Comparison of ENCODE assay signal across 17 cellular contexts in genomic region chr1:38786040-38786436, GRCh38.
DNase-seq lines count a peak whose midpoint lies in the region; ATAC-seq and TF ChIP-seq lines count a peak whose summit lies in the region.
"Had no signal": no experiment of that assay in that cellular context is flagged by ENCODE, and none has a peak within 500 bp of the region (broad histone marks: within the 10 kb centered on the region; RNA-seq: fewer than 3 reads in every experiment).

No MANE protein-coding gene starts in this region.

- TF ChIP-seq CTCF in right atrium auricular region (IDR thresholded peaks at IDR 0.05) (no peak), heart left ventricle (IDR thresholded peaks at IDR 0.05) (no peak), glutamatergic neuron (IDR thresholded peaks at IDR 0.05; ENCODE audit: partially characterized antibody, unreplicated experiment) (no peak), SK-N-SH (IDR thresholded peaks at IDR 0.05) (no peak)

- TF ChIP-seq EP300 in SK-N-SH (IDR thresholded peaks at IDR 0.05; ENCODE audit: borderline replicate concordance in 1 of 2, low read depth in 1 of 2, low read length in 1 of 2) = no peak

- no peaks in the 10 kb centered on the region for H3K9me3 ChIP-seq in right atrium auricular region
- no peaks in the 10 kb centered on the region for H3K9me3 ChIP-seq in heart left ventricle
- no peaks in the 10 kb centered on the region for H3K9me3 ChIP-seq in SK-N-SH

- H3K36me3 ChIP-seq in right atrium auricular region (no peaks in the 10 kb centered on the region), heart left ventricle (no peaks in the 10 kb centered on the region), SK-N-SH (replicated peaks in 1 of 2; ENCODE audit: control insufficient read depth in 1 of 2, insufficient read depth in 2 of 2, low read length in 1 of 2) (no peaks in the 10 kb centered on the region)

- H3K4me1 Mint-ChIP-seq in glutamatergic neuron (ENCODE audit: low read depth, unreplicated experiment) = peaks cover 80% of the 10 kb centered on the region

- POLR2A ChIA-PET in SK-N-SH (lab: Yijun Ruan, JAX) = no interaction called here

- H3K36me3 Mint-ChIP-seq in glutamatergic neuron (ENCODE audit: unreplicated experiment) = no peaks in the 10 kb centered on the region
- H3K36me3 Mint-ChIP-seq: CD8-positive, alpha-beta T cell had no signal

- WGBS in heart left ventricle, 4 donors = 66 to 75% (median 70%) methylated on average over 6 of the region's 6 CpGs
- WGBS in SK-N-SH (ENCODE audit: low lambda C conversion rate) = 10% methylated on average over 2 of the region's 6 CpGs

- no peak overlapping the region for H3K9ac ChIP-seq in SK-N-SH
- H3K9ac ChIP-seq: KMS-11 had no signal

- no peak overlapping the region for H3K27ac ChIP-seq in right atrium auricular region
- no peak overlapping the region for H3K27ac ChIP-seq in heart left ventricle
- H3K27ac ChIP-seq in SK-N-SH (ENCODE audit: low read depth in 2 of 2, low read length in 1 of 2) = no peak overlapping the region
- H3K27ac ChIP-seq: KMS-11 had no signal

- no peaks in the 10 kb centered on the region for H3K9me2 ChIP-seq in SK-N-SH

- no peak for ATAC-seq in heart left ventricle
- no peak for ATAC-seq in GM18502 (IDR thresholded peaks at IDR 0.05; ENCODE audit: poor library complexity, unreplicated experiment)
- no peak for ATAC-seq in GM18520 (IDR thresholded peaks at IDR 0.05; ENCODE audit: unreplicated experiment)
- ATAC-seq: CD8-positive, alpha-beta T cell; HepG2; SK-N-SH treated with all-trans-retinoic acid at 6 μM for 48 hours had no signal

- TF ChIP-seq POLR2A in heart left ventricle (IDR thresholded peaks at IDR 0.05) = no peak

- CTCF ChIA-PET in SK-N-SH (lab: Yijun Ruan, JAX) = no interaction called here

- H3F3A ChIP-seq in SK-N-SH (replicated peaks; ENCODE audit: insufficient read depth) = no peaks in the 10 kb centered on the region

- H3K79me2 ChIP-seq in SK-N-SH (ENCODE audit: insufficient read depth) = no peaks in the 10 kb centered on the region

- H2AFZ ChIP-seq in SK-N-SH (ENCODE audit: low read depth) = no peak overlapping the region

- no peak overlapping the region for H3K4me2 ChIP-seq in SK-N-SH
- H3K4me2 ChIP-seq: KMS-11 had no signal

- H3K4me1 ChIP-seq in right atrium auricular region (no peaks in the 10 kb centered on the region), heart left ventricle (peaks cover 0 to 7% (median 0%) of the 10 kb centered on the region in 12 donors), SK-N-SH (ENCODE audit: control insufficient read depth in 1 of 2, insufficient read depth in 2 of 2, low read depth in 1 of 2, low read length in 1 of 2) (peaks cover 7 to 8% of the 10 kb centered on the region in 2 experiments; a peak in 2 of 4 replicates)

- DNase-seq in right atrium auricular region (ENCODE audit: low spot score) (peak; percentile 2), heart left ventricle (no peak), LoVo (ENCODE audit: low spot score) (peak; percentile 5), glutamatergic neuron (no peak), SK-N-SH (no peak), NCI-H1417 (lab: John Stamatoyannopoulos, UW) (no peak)
- DNase-seq: Calu3; CD8-positive, alpha-beta T cell; NCI-H2029 treated with DMSO at 0.1 percent for 48 hours; NCI-H446 treated with DMSO at 0.1 percent for 48 hours; NCI-H69; Right ventricle myocardium superior had no signal

- H3K27me3 ChIP-seq in right atrium auricular region (peaks cover 0 to 4% of the 10 kb centered on the region in 2 donors), heart left ventricle (peaks cover 0 to 94% (median 41%) of the 10 kb centered on the region in 9 donors), SK-N-SH (ENCODE audit: insufficient read depth) (peaks cover 53% of the 10 kb centered on the region)

- peak overlapping the region; percentile 99 for H3K27ac Mint-ChIP-seq in glutamatergic neuron (ENCODE audit: unreplicated experiment)
- H3K27ac Mint-ChIP-seq: CD8-positive, alpha-beta T cell had no signal

- peaks cover 14% of the 10 kb centered on the region for H3K27me3 Mint-ChIP-seq in glutamatergic neuron (ENCODE audit: unreplicated experiment)

- H3K9me3 Mint-ChIP-seq in glutamatergic neuron (ENCODE audit: unreplicated experiment) = peaks cover 11% of the 10 kb centered on the region
- H3K9me3 Mint-ChIP-seq: CD8-positive, alpha-beta T cell had no signal

- peak overlapping the region; percentile 13 for H3K4me3 Mint-ChIP-seq in glutamatergic neuron (ENCODE audit: unreplicated experiment)
- H3K4me3 Mint-ChIP-seq: CD8-positive, alpha-beta T cell had no signal

- TF ChIP-seq RAD21 in SK-N-SH (IDR thresholded peaks at IDR 0.05; ENCODE audit: low read length) = no peak

- H3K4me3 ChIP-seq in right atrium auricular region (no peak overlapping the region), heart left ventricle (no peak overlapping the region), SK-N-SH (ENCODE audit: low read depth in 2 of 2, low read length in 1 of 2) (no peak overlapping the region)

- intact Hi-C loops in heart left ventricle (cut with DNase I) = no loop called here

- H4K20me1 ChIP-seq in SK-N-SH (ENCODE audit: insufficient read depth) = no peaks in the 10 kb centered on the region

TF ChIP-seq in SK-N-SH, 30 proteins besides CTCF, POLR2A, EP300 and RAD21:
- no peak for TF ChIP-seq IRF3 (IDR thresholded peaks at IDR 0.05; ENCODE audit: low read depth, low read length)
- no peak for TF ChIP-seq MAX (IDR thresholded peaks at IDR 0.05; ENCODE audit: low read depth)
- no peak for TF ChIP-seq FOSL2 (IDR thresholded peaks at IDR 0.05; ENCODE audit: borderline replicate concordance, low read depth)
- TF ChIP-seq ELF1 (IDR thresholded peaks at IDR 0.05) = no peak
- no peak for TF ChIP-seq ZBTB33 (IDR thresholded peaks at IDR 0.05; ENCODE audit: borderline replicate concordance, low read depth)
- TF ChIP-seq USF1 (IDR thresholded peaks at IDR 0.05; ENCODE audit: borderline replicate concordance, low read depth) = no peak
- no peak for TF ChIP-seq USF2 (IDR thresholded peaks at IDR 0.05; ENCODE audit: borderline replicate concordance, low read depth, low read length)
- no peak for TF ChIP-seq TAF1 (IDR thresholded peaks at IDR 0.05; ENCODE audit: borderline replicate concordance, low read depth, low read length)
- no peak for TF ChIP-seq CHD2 (IDR thresholded peaks at IDR 0.05; ENCODE audit: low read length, partially characterized antibody)
- no peak for TF ChIP-seq NFIC (IDR thresholded peaks at IDR 0.05; ENCODE audit: borderline replicate concordance)
- no peak for TF ChIP-seq POLR2AphosphoS5 (IDR thresholded peaks at IDR 0.05; ENCODE audit: low read depth, low read length)
- TF ChIP-seq JUND (IDR thresholded peaks at IDR 0.05) = no peak
- TF ChIP-seq GATA2 (CRISPR knock-in tag; IDR thresholded peaks at IDR 0.05) = no peak
- no peak for TF ChIP-seq EZH2phosphoT487 (IDR thresholded peaks at IDR 0.05; ENCODE audit: borderline replicate concordance, low read depth)
- TF ChIP-seq GABPA (IDR thresholded peaks at IDR 0.05; ENCODE audit: low read depth) = no peak

Comparison
In these comparisons a context has a peak if more than half of its experiments do, and no peak if none do; other contexts are left out.
1. DNase-seq: peak in right atrium auricular region (single experiment) and LoVo (single experiment); none in heart left ventricle (0 of 5), glutamatergic neuron (single experiment), SK-N-SH (single experiment) and NCI-H1417 (0 of 3).